Comparison of ENCODE assay signal across 26 cellular contexts in the genomic region with DNA sequence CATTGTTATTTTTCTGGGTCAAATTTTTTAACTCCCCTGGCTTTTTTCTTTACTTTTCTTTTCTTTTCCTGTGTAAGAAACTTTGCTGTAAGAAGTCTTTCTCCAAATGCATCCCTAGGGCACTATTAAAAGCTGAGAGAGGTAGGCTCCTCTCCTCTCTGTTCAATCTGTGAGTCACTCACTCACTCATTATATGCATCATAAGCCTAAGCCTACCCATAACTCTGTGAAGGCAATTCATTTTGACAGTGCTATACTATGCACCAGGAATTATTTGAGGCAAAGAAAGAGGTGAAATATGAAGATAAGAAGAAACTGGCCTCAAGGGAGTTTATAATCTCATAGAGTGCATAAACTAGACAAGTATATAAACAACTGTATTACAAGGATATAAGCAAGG.
DNase-seq lines count a peak whose midpoint lies in the region; ATAC-seq and TF ChIP-seq lines count a peak whose summit lies in the region.
"Had no signal": no experiment of that assay in that cellular context is flagged by ENCODE, and none has a peak within 500 bp of the region (broad histone marks: within the 10 kb centered on the region; RNA-seq: fewer than 3 reads in every experiment).

No MANE protein-coding gene starts in this region.

- peak; percentile 100 for ATAC-seq in foreskin keratinocyte
- ATAC-seq: A549; activated CD8-positive, alpha-beta T cell treated with anti-CD3 and anti-CD28 coated beads, Interleukin-2, amount 10 ng/mL, durations not matched to agents 7 days and 5 days; activated naive CD4-positive, alpha-beta T cell treated with anti-CD3 and anti-CD28 coated beads, Interleukin-2, amount 50 U/mL, for 72 hours; stimulated activated memory B cell treated with anti-CD40 and anti-IgM and Interleukin-4, amounts not matched to agents 10 μg/mL and 1 μg/mL and 100 μg/mL, for 72 hours; WTC11 had no signal

- no peak overlapping the region for H2AFZ ChIP-seq in ACC112 (ENCODE audit: low read length, unreplicated experiment)

- no peak for TF ChIP-seq CTCF in foreskin keratinocyte (conservative IDR thresholded peaks at IDR 0.05)
- TF ChIP-seq CTCF in coronary artery (IDR thresholded peaks at IDR 0.05) = no peak
- TF ChIP-seq CTCF in GM13976 (IDR thresholded peaks at IDR 0.05; ENCODE audit: borderline replicate concordance, control extremely low read depth, extremely low read depth, insufficient read depth, missing control alignments) = no peak

- no peaks in the 10 kb centered on the region for H3K4me1 Mint-ChIP-seq in CD4-positive, alpha-beta memory T cell
- H3K4me1 Mint-ChIP-seq: neural crest cell; stimulated activated memory B cell treated with anti-CD40 and anti-IgM and Interleukin-4, amounts not matched to agents 10 μg/mL and 1 μg/mL and 100 μg/mL, for 72 hours; WTC11 had no signal

- H3K4me3 Mint-ChIP-seq in CD4-positive, alpha-beta memory T cell = no peak overlapping the region
- H3K4me3 Mint-ChIP-seq: activated CD8-positive, alpha-beta T cell treated with anti-CD3 and anti-CD28 coated beads, Interleukin-2, amount 10 ng/mL, durations not matched to agents 7 days and 5 days; CD4-positive, alpha-beta T cell; neural crest cell; stimulated activated memory B cell treated with anti-CD40 and anti-IgM and Interleukin-4, amounts not matched to agents 10 μg/mL and 1 μg/mL and 100 μg/mL, for 72 hours; WTC11 had no signal

- H3K27me3 ChIP-seq in ACC112 (ENCODE audit: insufficient read depth, low read length) = no peaks in the 10 kb centered on the region
- no peaks in the 10 kb centered on the region for H3K27me3 ChIP-seq in foreskin keratinocyte
- no peaks in the 10 kb centered on the region for H3K27me3 ChIP-seq in CD4-positive, alpha-beta memory T cell (ENCODE audit: insufficient read depth, low read length)
- H3K27me3 ChIP-seq: cardiac muscle cell, esophagus squamous epithelium, SJCRH30, tibial nerve had no signal

- intact Hi-C loops in CD4-positive, alpha-beta memory T cell (cut with micrococcal nuclease) = no loop called here

- H3K36me3 ChIP-seq in ACC112 (ENCODE audit: insufficient read depth, low read length) = 0 out of 2 replicates have a peak, but pooled peaks cover 4% of the 10 kb centered on the region
- no peaks in the 10 kb centered on the region for H3K36me3 ChIP-seq in CD4-positive, alpha-beta memory T cell (ENCODE audit: insufficient read depth, low read length)
- H3K36me3 ChIP-seq: cardiac muscle cell, esophagus squamous epithelium, SJCRH30, tibial nerve had no signal

- H3K27ac Mint-ChIP-seq in CD4-positive, alpha-beta memory T cell = no peak overlapping the region
- H3K27ac Mint-ChIP-seq: activated CD8-positive, alpha-beta T cell treated with anti-CD3 and anti-CD28 coated beads, Interleukin-2, amount 10 ng/mL, durations not matched to agents 7 days and 5 days; activated naive CD4-positive, alpha-beta T cell treated with anti-CD3 and anti-CD28 coated beads, Interleukin-2, amount 50 U/mL, for 72 hours; CD4-positive, alpha-beta T cell; stimulated activated memory B cell treated with anti-CD40 and anti-IgM and Interleukin-4, amounts not matched to agents 10 μg/mL and 1 μg/mL and 100 μg/mL, for 72 hours; WTC11 had no signal

- H3K4me1 ChIP-seq in ACC112 (ENCODE audit: control insufficient read depth, insufficient read depth, low read length, unreplicated experiment) (peaks cover 9% of the 10 kb centered on the region), foreskin keratinocyte (no peaks in the 10 kb centered on the region)
- no peaks in the 10 kb centered on the region for H3K4me1 ChIP-seq in CD4-positive, alpha-beta memory T cell (ENCODE audit: insufficient read depth, low read length)
- H3K4me1 ChIP-seq: A549, esophagus squamous epithelium, SJCRH30, tibial nerve had no signal

- in situ Hi-C loops in GM13976 (cut with MboI; ENCODE audit: low sequenced_read_pairs, unreplicated experiment) = no loop called here

- CTCF ChIA-PET in CD4-positive, alpha-beta memory T cell (lab: Charles Lee; ENCODE audit: partially characterized antibody) = no interaction called here

- H3K27ac ChIP-seq in ACC112 (ENCODE audit: low read depth, low read length) (peak overlapping the region; percentile 38; the same call in 1 of the 2 replicates), foreskin keratinocyte (no peak overlapping the region), coronary artery (no peak overlapping the region)
- H3K27ac ChIP-seq in CD4-positive, alpha-beta memory T cell (ENCODE audit: low read depth, low read length) = no peak overlapping the region
- H3K27ac ChIP-seq: A549, cardiac muscle cell, esophagus squamous epithelium, SJCRH30, tibial nerve had no signal

- peaks cover 0 to 11% (median 4%) of the 10 kb centered on the region in 8 donors for H3K9me3 Mint-ChIP-seq in CD4-positive, alpha-beta memory T cell

- peaks cover 0 to 3% of the 10 kb centered on the region in 2 donors for H3K36me3 Mint-ChIP-seq in CD4-positive, alpha-beta memory T cell
- H3K36me3 Mint-ChIP-seq: activated naive CD4-positive, alpha-beta T cell treated with anti-CD3 and anti-CD28 coated beads, Interleukin-2, amount 50 U/mL, for 72 hours; stimulated activated memory B cell treated with anti-CD40 and anti-IgM and Interleukin-4, amounts not matched to agents 10 μg/mL and 1 μg/mL and 100 μg/mL, for 72 hours had no signal

- no peaks in the 10 kb centered on the region for H3K27me3 Mint-ChIP-seq in CD4-positive, alpha-beta memory T cell
- H3K27me3 Mint-ChIP-seq: CD4-positive, alpha-beta T cell; stimulated activated memory B cell treated with anti-CD40 and anti-IgM and Interleukin-4, amounts not matched to agents 10 μg/mL and 1 μg/mL and 100 μg/mL, for 72 hours had no signal

- DNase-seq in HPDE6-E6E7 (ENCODE audit: extremely low spot score) = peak; percentile 20
- DNase-seq in amniotic stem cell (lab: John Stamatoyannopoulos, UW) = peak; percentile 27
- peak; percentile 32 to 67 for DNase-seq in foreskin keratinocyte
- no peak for DNase-seq in coronary artery (ENCODE audit: low spot score)
- no peak for DNase-seq in GM13976 (ENCODE audit: low spot score)
- no peak for DNase-seq in stimulated activated CD4-positive, alpha-beta T cell treated with anti-CD3 and anti-CD28 coated beads, Interleukin-15, amount 100 ng/mL, for 24 hours
- no peak for DNase-seq in CD4-positive, alpha-beta memory T cell
- DNase-seq: activated CD8-positive, alpha-beta T cell treated with anti-CD3 and anti-CD28 coated beads, Interleukin-2, amount 10 ng/mL, durations not matched to agents 7 days and 5 days; CD4-positive, alpha-beta T cell; DMS79; esophagus squamous epithelium; H7; hypothalamus; KBM-7; NCI-H1048; NCI-H2029; SJCRH30; T-helper 2 cell had no signal

- no peaks in the 10 kb centered on the region for H3K9me3 ChIP-seq in CD4-positive, alpha-beta memory T cell (ENCODE audit: control insufficient read depth in 1 of 2, low read length in 2 of 2)
- H3K9me3 ChIP-seq: A549, esophagus squamous epithelium, tibial nerve had no signal

- no peak overlapping the region for H3K4me3 ChIP-seq in ACC112 (ENCODE audit: low read depth, low read length)
- no peak overlapping the region for H3K4me3 ChIP-seq in coronary artery
- no peak overlapping the region for H3K4me3 ChIP-seq in CD4-positive, alpha-beta memory T cell (ENCODE audit: low read length in 2 of 2)
- H3K4me3 ChIP-seq: A549, cardiac muscle cell, esophagus squamous epithelium, SJCRH30, tibial nerve had no signal

- H3K79me2 ChIP-seq in ACC112 (ENCODE audit: control insufficient read depth, insufficient read depth, low read length, unreplicated experiment) = no peaks in the 10 kb centered on the region

- POLR2A ChIA-PET in CD4-positive, alpha-beta memory T cell (lab: Charles Lee; ENCODE audit: partially characterized antibody) = no interaction called here

Comparison
In these comparisons a context has a peak if more than half of its experiments do, and no peak if none do; other contexts are left out.
1. DNase-seq: peak in HPDE6-E6E7 (single experiment), amniotic stem cell (single experiment) and foreskin keratinocyte (2 of 2); none in coronary artery (single experiment), GM13976 (single experiment), stimulated activated CD4-positive, alpha-beta T cell treated with anti-CD3 and anti-CD28 coated beads, Interleukin-15, amount 100 ng/mL, for 24 hours (single experiment) and CD4-positive, alpha-beta memory T cell (0 of 5).